In genomic region chr1:210685295-210685650, GRCh38 we compare ENCODE assay signal across 18 cellular contexts.
"Had no signal": no experiment of that assay in that cellular context is flagged by ENCODE, and none has a peak within 500 bp of the region (broad histone marks: within the 10 kb centered on the region; RNA-seq: fewer than 3 reads in every experiment).

No MANE protein-coding gene starts in this region.

- H3K9me3 Mint-ChIP-seq: activated naive CD8-positive, alpha-beta T cell treated with anti-CD3 and anti-CD28 coated beads for 36 hours; activated T-cell treated with anti-CD3 and anti-CD28 coated beads, Interleukin-2, amount 50 U/mL, for 72 hours; dendritic cell treated with granulocyte-macrophage colony-stimulating factor and Interleukin-4, amounts not matched to agents 40 ng/mL and 50 ng/mL, for 4 days; memory B cell; neural crest cell; stimulated activated naive CD8-positive, alpha-beta T cell treated with anti-CD3 and anti-CD28 coated beads, Interleukin-15, amount 100 ng/mL, for 72 hours had no signal

- H3K27ac Mint-ChIP-seq: activated naive CD8-positive, alpha-beta T cell treated with anti-CD3 and anti-CD28 coated beads for 36 hours; activated T-cell treated with anti-CD3 and anti-CD28 coated beads, Interleukin-2, amount 50 U/mL, for 72 hours; dendritic cell treated with granulocyte-macrophage colony-stimulating factor and Interleukin-4, amounts not matched to agents 40 ng/mL and 50 ng/mL, for 4 days; memory B cell; progenitor cell of endocrine pancreas had no signal

- H3K36me3 Mint-ChIP-seq: activated naive CD8-positive, alpha-beta T cell treated with anti-CD3 and anti-CD28 coated beads for 36 hours had no signal

- DNase-seq: activated CD4-positive, alpha-beta T cell treated with anti-CD3 and anti-CD28 coated beads, Interleukin-2, amount 50 U/mL, for 4 hours; activated gamma-delta T cell treated with Interleukin-2 at 50 U/mL for 16 hours; activated naive CD8-positive, alpha-beta T cell treated with anti-CD3 and anti-CD28 coated beads for 36 hours; amniotic stem cell; effector memory CD4-positive, alpha-beta T cell; esophagus squamous epithelium; stimulated activated CD4-positive, alpha-beta T cell treated with anti-CD3 and anti-CD28 coated beads, Interleukin-12 subunit alpha, Interleukin-12 subunit beta, amount 100 ng/mL, for 4 hours; stimulated activated CD4-positive, alpha-beta T cell treated with anti-CD3 and anti-CD28 coated beads, Interleukin-1b, Interleukin-23, amount 100 ng/mL, for 48 hours; stimulated activated CD8-positive, alpha-beta memory T cell treated with anti-CD3 and anti-CD28 coated beads, Interleukin-4, amount 100 ng/mL, for 48 hours; transverse colon; WERI-Rb-1 had no signal

- H3K27me3 Mint-ChIP-seq: activated naive CD8-positive, alpha-beta T cell treated with anti-CD3 and anti-CD28 coated beads for 36 hours; dendritic cell treated with granulocyte-macrophage colony-stimulating factor and Interleukin-4, amounts not matched to agents 40 ng/mL and 50 ng/mL, for 4 days; memory B cell; progenitor cell of endocrine pancreas; stimulated activated naive CD8-positive, alpha-beta T cell treated with anti-CD3 and anti-CD28 coated beads, Interleukin-15, amount 100 ng/mL, for 72 hours had no signal

- H3K4me1 Mint-ChIP-seq: activated naive CD8-positive, alpha-beta T cell treated with anti-CD3 and anti-CD28 coated beads for 36 hours; neural crest cell had no signal

- H3K27ac ChIP-seq: esophagus squamous epithelium, suprapubic skin, transverse colon, WERI-Rb-1 had no signal

- H3K4me1 ChIP-seq: esophagus squamous epithelium, suprapubic skin, transverse colon had no signal

- H3K27me3 ChIP-seq: esophagus squamous epithelium, suprapubic skin, transverse colon had no signal

- H3K36me3 ChIP-seq: transverse colon, WERI-Rb-1 had no signal

- H3K4me3 Mint-ChIP-seq: activated naive CD8-positive, alpha-beta T cell treated with anti-CD3 and anti-CD28 coated beads for 36 hours; activated T-cell treated with anti-CD3 and anti-CD28 coated beads, Interleukin-2, amount 50 U/mL, for 72 hours; dendritic cell treated with granulocyte-macrophage colony-stimulating factor and Interleukin-4, amounts not matched to agents 40 ng/mL and 50 ng/mL, for 4 days; memory B cell; neural crest cell; stimulated activated naive CD8-positive, alpha-beta T cell treated with anti-CD3 and anti-CD28 coated beads, Interleukin-15, amount 100 ng/mL, for 72 hours had no signal

- H3K9me3 ChIP-seq: esophagus squamous epithelium, suprapubic skin, transverse colon had no signal

- H3K4me3 ChIP-seq: esophagus squamous epithelium, suprapubic skin, transverse colon had no signal
